1 cellular context compared by ENCODE assay signal in genomic region chr2:25042321-25043240, GRCh38.
TF ChIP-seq lines count a peak whose summit lies in the region.

No MANE protein-coding gene starts in this region.

TF ChIP-seq in H1, 55 proteins besides CTCF, POLR2A, EP300 and RAD21 (continued from another document):
- TF ChIP-seq TBP (IDR thresholded peaks at IDR 0.05; ENCODE audit: low read depth, low read length) (no peak), CBX5 (IDR thresholded peaks at IDR 0.05; ENCODE audit: low read depth, low read length) (no peak), KDM4A (IDR thresholded peaks at IDR 0.05; ENCODE audit: low read depth, low read length, severe bottlenecking) (peak; percentile 97), CHD7 (IDR thresholded peaks at IDR 0.05; ENCODE audit: insufficient replicate concordance, low read length) (no peak), SIN3A (conservative IDR thresholded peaks at IDR 0.05 in 1 of 2, IDR thresholded peaks at IDR 0.05 in 1 of 2; ENCODE audit: low read depth in 1 of 2, low read length in 2 of 2) (0 out of 4 replicates have a peak, but pooled peaks of 1 of the 2 experiments have one; percentile 60), TAF7 (optimal IDR thresholded peaks at IDR 0.05; ENCODE audit: borderline replicate concordance, low read depth, low read length) (peak; percentile 47), MAFK (IDR thresholded peaks at IDR 0.05; ENCODE audit: low read depth, low read length) (no peak), TAF1 (IDR thresholded peaks at IDR 0.05; ENCODE audit: low read depth, low read length) (peak; percentile 29), YY1 (IDR thresholded peaks at IDR 0.05; ENCODE audit: low read depth, low read length) (no peak), ASH2L (IDR thresholded peaks at IDR 0.05; ENCODE audit: low read length) (peak; percentile 71), CBX8 (IDR thresholded peaks at IDR 0.05; ENCODE audit: borderline replicate concordance, low read depth, low read length) (no peak), TEAD4 (IDR thresholded peaks at IDR 0.05; ENCODE audit: low read depth, low read length) (no peak), CHD2 (IDR thresholded peaks at IDR 0.05; ENCODE audit: low read length) (no peak), POU5F1 (IDR thresholded peaks at IDR 0.05; ENCODE audit: low read depth, low read length) (no peak), RNF2 (IDR thresholded peaks at IDR 0.05; ENCODE audit: borderline replicate concordance, low read depth, low read length, missing control alignments, poor library complexity, severe bottlenecking) (no peak), JUND (IDR thresholded peaks at IDR 0.05; ENCODE audit: low read length) (no peak), SUZ12 (IDR thresholded peaks at IDR 0.05; ENCODE audit: low read length) (peak; percentile 56; the same call in 1 of the 2 replicates), NANOG (IDR thresholded peaks at IDR 0.05; ENCODE audit: insufficient read depth, low read depth, low read length, poor library complexity, severe bottlenecking) (no peak), ZNF274 (IDR thresholded peaks at IDR 0.05; ENCODE audit: borderline replicate concordance, extremely low read depth, low read length) (no peak), BACH1 (IDR thresholded peaks at IDR 0.05; ENCODE audit: low read length) (no peak), SIX5 (IDR thresholded peaks at IDR 0.05; ENCODE audit: low read depth, low read length) (no peak), SP1 (IDR thresholded peaks at IDR 0.05; ENCODE audit: low read depth, low read length) (no peak), CREB1 (IDR thresholded peaks at IDR 0.05) (no peak), EZH2 (IDR thresholded peaks at IDR 0.05; ENCODE audit: low read depth, low read length, severe bottlenecking) (peak; percentile 52), SAP30 (IDR thresholded peaks at IDR 0.05; ENCODE audit: insufficient read depth, insufficient replicate concordance, low read length) (no peak), SP4 (IDR thresholded peaks at IDR 0.05; ENCODE audit: low read length) (no peak), USF2 (IDR thresholded peaks at IDR 0.05; ENCODE audit: low read length) (no peak), ATF3 (IDR thresholded peaks at IDR 0.05; ENCODE audit: insufficient read depth, low read depth, low read length) (no peak), EGR1 (IDR thresholded peaks at IDR 0.05; ENCODE audit: borderline replicate concordance, low read depth, low read length) (0 out of 2 replicates have a peak, but pooled peaks have one; percentile 1), GTF2F1 (IDR thresholded peaks at IDR 0.05; ENCODE audit: borderline replicate concordance, low read depth, low read length) (no peak), PHF8 (conservative IDR thresholded peaks at IDR 0.05; ENCODE audit: low read depth, low read length) (no peak; the same call in none of the 2 replicates), CHD1 (IDR thresholded peaks at IDR 0.05; ENCODE audit: low read depth, low read length) (no peak), SP2 (IDR thresholded peaks at IDR 0.05; ENCODE audit: low read length) (no peak), FOSL1 (IDR thresholded peaks at IDR 0.05; ENCODE audit: insufficient read depth, low read depth, low read length) (no peak), POLR2AphosphoS5 (IDR thresholded peaks at IDR 0.05; ENCODE audit: low read depth, low read length) (no peak), HDAC2 (IDR thresholded peaks at IDR 0.05; ENCODE audit: borderline replicate concordance in 1 of 2, low read depth in 2 of 2, low read length in 2 of 2) (no peak; a peak in 1 of 4 replicates), SIRT6 (IDR thresholded peaks at IDR 0.05; ENCODE audit: low read length) (no peak), TCF12 (IDR thresholded peaks at IDR 0.05; ENCODE audit: low read depth, low read length) (no peak), KDM1A (IDR thresholded peaks at IDR 0.05; ENCODE audit: borderline replicate concordance, low read length) (0 out of 2 replicates have a peak, but pooled peaks have one; percentile 63), CTBP2 (IDR thresholded peaks at IDR 0.05; ENCODE audit: borderline replicate concordance, insufficient read depth, insufficient read length, low read length) (no peak), KDM5A (IDR thresholded peaks at IDR 0.05; ENCODE audit: low read length) (no peak), RXRA (IDR thresholded peaks at IDR 0.05; ENCODE audit: insufficient read depth, low read depth, low read length) (no peak), BRCA1 (IDR thresholded peaks at IDR 0.05; ENCODE audit: low read depth, low read length) (no peak), SRF (IDR thresholded peaks at IDR 0.05; ENCODE audit: low read depth, low read length) (no peak), MAX (IDR thresholded peaks at IDR 0.05) (no peak), CEBPB (IDR thresholded peaks at IDR 0.05; ENCODE audit: low read depth, low read length) (no peak), NRF1 (IDR thresholded peaks at IDR 0.05; ENCODE audit: low read depth, low read length) (no peak), RFX5 (IDR thresholded peaks at IDR 0.05; ENCODE audit: borderline replicate concordance, low read depth, low read length) (no peak), RBBP5 (IDR thresholded peaks at IDR 0.05; ENCODE audit: borderline replicate concordance, low read depth, low read length) (peak; percentile 83), BCL11A (IDR thresholded peaks at IDR 0.05; ENCODE audit: low read depth in 2 of 2, low read length in 2 of 2) (no peak), E2F6 (IDR thresholded peaks at IDR 0.05) (peak; percentile 35), JUN (IDR thresholded peaks at IDR 0.05; ENCODE audit: low read depth, low read length) (no peak), ATF2 (IDR thresholded peaks at IDR 0.05; ENCODE audit: low read length) (no peak)
TF ChIP-seq in H1: peak in this region for 11.
